ENCODE assay signal across 32 cellular contexts in the genomic region with DNA sequence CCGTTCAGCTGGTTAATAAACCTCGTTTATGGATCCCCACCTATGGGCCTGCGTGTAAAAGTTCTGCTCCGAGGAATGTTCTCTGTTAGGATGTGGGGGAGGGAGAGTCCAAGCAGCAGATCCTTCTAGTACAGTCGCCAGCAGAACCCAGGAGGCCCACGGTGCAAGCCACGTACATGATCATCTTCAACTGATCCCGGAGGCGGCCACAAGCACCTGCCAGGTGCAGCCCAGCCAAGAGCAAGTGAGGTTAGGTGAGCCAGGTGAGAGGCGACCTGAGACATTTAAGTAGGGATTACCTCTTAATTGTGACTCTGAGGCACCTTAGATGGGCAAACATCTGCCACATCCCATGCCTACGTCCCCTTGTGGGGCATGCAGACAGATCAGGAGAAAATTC. TPM values are rescaled to one million over a fixed set of nuclear protein-coding genes. Genes with fewer than 3 reads are reported as not detected.
"Had no signal": no experiment of that assay in that cellular context is flagged by ENCODE, and none has a peak within 500 bp of the region (broad histone marks: within the 10 kb centered on the region; RNA-seq: fewer than 3 reads in every experiment).

No MANE protein-coding gene starts in this region.

- H3K36me3 Mint-ChIP-seq: activated CD8-positive, alpha-beta memory T cell treated with anti-CD3 and anti-CD28 coated beads, Interleukin-2, amount 10 ng/mL, durations not matched to agents 7 days and 5 days; activated naive CD4-positive, alpha-beta T cell treated with anti-CD3 and anti-CD28 coated beads, Interleukin-2, amount 10 ng/mL, durations not matched to agents 7 days and 5 days; activated naive CD8-positive, alpha-beta T cell; brain had no signal

- DNase-seq: activated CD4-positive, alpha-beta memory T cell treated with anti-CD3 and anti-CD28 coated beads, Interleukin-2, amount 10 ng/mL, durations not matched to agents 7 days and 5 days; activated CD4-positive, alpha-beta T cell treated with anti-CD3 and anti-CD28 coated beads for 1 hour; activated CD4-positive, alpha-beta T cell treated with anti-CD3 and anti-CD28 coated beads for 48 hours; activated CD4-positive, CD25-positive, alpha-beta regulatory T cell; activated CD8-positive, alpha-beta memory T cell treated with anti-CD3 and anti-CD28 coated beads for 24 hours; activated CD8-positive, alpha-beta memory T cell treated with anti-CD3 and anti-CD28 coated beads, Interleukin-2, amount 10 ng/mL, durations not matched to agents 7 days and 5 days; activated CD8-positive, alpha-beta memory T cell treated with anti-CD3 and anti-CD28 coated beads, Interleukin-2, amount 50 U/mL, for 48 hours; activated effector memory CD4-positive, alpha-beta T cell treated with Interleukin-2 at 50 U/mL for 16 hours; activated naive CD4-positive, alpha-beta T cell treated with anti-CD3 and anti-CD28 coated beads, Interleukin-2, amount 10 ng/mL, durations not matched to agents 7 days and 5 days; activated naive CD8-positive, alpha-beta T cell treated with anti-CD3 and anti-CD28 coated beads, Interleukin-2, amount 50 U/mL, for 24 hours; activated T-cell treated with anti-CD3 and anti-CD28 coated beads, Interleukin-2, amount 50 U/mL, for 48 hours; anterior cingulate cortex; NCI-H1105; NCI-H1417 treated with DMSO at 0.1 percent for 48 hours; NCI-H187 treated with DMSO at 0.1 percent for 48 hours; NCI-H2081; NCI-H2171 treated with DMSO at 0.1 percent for 48 hours; NCI-H2227 treated with DMSO at 0.1 percent for 48 hours; NCI-H446; NCI-H526; NCI-H748 treated with DMSO at 0.1 percent for 48 hours; OCI-M1; Right ventricle myocardium superior; T1000; WERI-Rb-1 had no signal

- H3K27me3 Mint-ChIP-seq: activated CD4-positive, alpha-beta memory T cell treated with anti-CD3 and anti-CD28 coated beads, Interleukin-2, amount 10 ng/mL, durations not matched to agents 7 days and 5 days; activated CD8-positive, alpha-beta memory T cell treated with anti-CD3 and anti-CD28 coated beads, Interleukin-2, amount 10 ng/mL, durations not matched to agents 7 days and 5 days; activated naive CD4-positive, alpha-beta T cell treated with anti-CD3 and anti-CD28 coated beads, Interleukin-2, amount 10 ng/mL, durations not matched to agents 7 days and 5 days had no signal

- H3K4me1 Mint-ChIP-seq: activated CD4-positive, alpha-beta memory T cell treated with anti-CD3 and anti-CD28 coated beads, Interleukin-2, amount 10 ng/mL, durations not matched to agents 7 days and 5 days; activated CD8-positive, alpha-beta memory T cell treated with anti-CD3 and anti-CD28 coated beads, Interleukin-2, amount 10 ng/mL, durations not matched to agents 7 days and 5 days; activated naive CD4-positive, alpha-beta T cell treated with anti-CD3 and anti-CD28 coated beads, Interleukin-2, amount 10 ng/mL, durations not matched to agents 7 days and 5 days; activated naive CD8-positive, alpha-beta T cell treated with anti-CD3 and anti-CD28 coated beads, Interleukin-2, amount 50 U/mL, for 24 hours had no signal

- H3K27me3 ChIP-seq: SJCRH30 had no signal

- H3K4me3 Mint-ChIP-seq: activated CD4-positive, alpha-beta memory T cell treated with anti-CD3 and anti-CD28 coated beads, Interleukin-2, amount 10 ng/mL, durations not matched to agents 7 days and 5 days; activated CD8-positive, alpha-beta memory T cell treated with anti-CD3 and anti-CD28 coated beads, Interleukin-2, amount 10 ng/mL, durations not matched to agents 7 days and 5 days; activated naive CD4-positive, alpha-beta T cell treated with anti-CD3 and anti-CD28 coated beads, Interleukin-2, amount 10 ng/mL, durations not matched to agents 7 days and 5 days; activated naive CD8-positive, alpha-beta T cell; activated naive CD8-positive, alpha-beta T cell treated with anti-CD3 and anti-CD28 coated beads, Interleukin-2, amount 50 U/mL, for 24 hours; brain had no signal

- H3K27ac ChIP-seq: KMS-11, SK-N-MC, WERI-Rb-1 had no signal

- H3K9me3 Mint-ChIP-seq: activated naive CD4-positive, alpha-beta T cell treated with anti-CD3 and anti-CD28 coated beads, Interleukin-2, amount 10 ng/mL, durations not matched to agents 7 days and 5 days; activated naive CD8-positive, alpha-beta T cell treated with anti-CD3 and anti-CD28 coated beads, Interleukin-2, amount 50 U/mL, for 24 hours had no signal

- H3K27ac Mint-ChIP-seq: activated CD4-positive, alpha-beta memory T cell treated with anti-CD3 and anti-CD28 coated beads, Interleukin-2, amount 10 ng/mL, durations not matched to agents 7 days and 5 days; activated CD8-positive, alpha-beta memory T cell treated with anti-CD3 and anti-CD28 coated beads, Interleukin-2, amount 10 ng/mL, durations not matched to agents 7 days and 5 days; activated naive CD4-positive, alpha-beta T cell treated with anti-CD3 and anti-CD28 coated beads, Interleukin-2, amount 10 ng/mL, durations not matched to agents 7 days and 5 days; activated naive CD8-positive, alpha-beta T cell; activated naive CD8-positive, alpha-beta T cell treated with anti-CD3 and anti-CD28 coated beads, Interleukin-2, amount 50 U/mL, for 24 hours; brain had no signal

RNA-seq across cellular contexts. Expression of gene FGFR2, which starts 18.0 kb away (rescaled TPM):
- total RNA-seq: LHCN-M2; T-helper 1 cell treated with Interleukin-12 subunit alpha and Interleukin-12 subunit beta and Interleukin-4 antibody, amounts not matched to agents 30 ng/mL and 1 ng/mL, for 36 hours had no signal
